In genomic region chr11:28009383-28009782, GRCh38 we compare ENCODE assay signal across 1 cellular context.
TF ChIP-seq lines count a peak whose summit lies in the region.

No MANE protein-coding gene starts in this region.

TF ChIP-seq in IMR-90, 13 proteins besides CTCF, POLR2A, EP300 and RAD21 (continued from another document):
- TF ChIP-seq, protein P1, sequence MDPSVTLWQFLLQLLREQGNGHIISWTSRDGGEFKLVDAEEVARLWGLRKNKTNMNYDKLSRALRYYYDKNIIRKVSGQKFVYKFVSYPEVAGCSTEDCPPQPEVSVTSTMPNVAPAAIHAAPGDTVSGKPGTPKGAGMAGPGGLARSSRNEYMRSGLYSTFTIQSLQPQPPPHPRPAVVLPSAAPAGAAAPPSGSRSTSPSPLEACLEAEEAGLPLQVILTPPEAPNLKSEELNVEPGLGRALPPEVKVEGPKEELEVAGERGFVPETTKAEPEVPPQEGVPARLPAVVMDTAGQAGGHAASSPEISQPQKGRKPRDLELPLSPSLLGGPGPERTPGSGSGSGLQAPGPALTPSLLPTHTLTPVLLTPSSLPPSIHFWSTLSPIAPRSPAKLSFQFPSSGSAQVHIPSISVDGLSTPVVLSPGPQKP (IDR thresholded peaks at IDR 0.05; ENCODE audit: borderline replicate concordance, low read depth, low read length), result no peak
